ENCODE assay signal across 19 cellular contexts in the genomic region with DNA sequence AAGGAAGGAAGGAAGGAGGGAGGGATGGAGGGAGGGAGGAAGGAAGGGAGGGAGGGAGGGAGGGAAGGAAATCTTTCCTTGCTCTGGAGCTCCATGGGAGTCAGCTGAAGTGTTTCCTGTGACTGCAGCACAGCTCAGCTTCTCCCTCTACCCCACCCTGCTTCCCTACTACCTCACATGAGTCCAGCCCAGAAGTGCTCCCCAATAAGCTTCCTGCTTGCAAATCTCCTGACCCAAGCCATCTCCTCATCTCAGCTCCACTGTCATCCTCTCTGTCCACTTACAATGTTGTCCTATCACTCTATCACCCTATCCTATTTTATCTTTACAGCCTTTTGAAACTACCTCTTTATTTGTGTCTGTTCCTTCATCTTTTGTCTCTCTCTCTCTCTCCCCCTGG. TPM values are rescaled to one million over a fixed set of nuclear protein-coding genes. Genes with fewer than 3 reads are reported as not detected.
DNase-seq lines count a peak whose midpoint lies in the region; ATAC-seq and TF ChIP-seq lines count a peak whose summit lies in the region.
"Had no signal": no experiment of that assay in that cellular context is flagged by ENCODE, and none has a peak within 500 bp of the region (broad histone marks: within the 10 kb centered on the region; RNA-seq: fewer than 3 reads in every experiment).

No MANE protein-coding gene starts in this region.

- peaks cover 43% of the 10 kb centered on the region for H3K4me1 Mint-ChIP-seq in CD8-positive, alpha-beta T cell (ENCODE audit: low read depth)
- H3K4me1 Mint-ChIP-seq in T-helper 17 cell: peaks cover 29% of the 10 kb centered on the region
- H3K4me1 Mint-ChIP-seq in mesothelial cell of epicardium: peaks cover 62% of the 10 kb centered on the region

- H3K4me1 ChIP-seq in CD8-positive, alpha-beta T cell (ENCODE audit: insufficient read depth, low read length): peaks cover 35% of the 10 kb centered on the region
- H3K4me1 ChIP-seq: colonic mucosa had no signal

- H3K9me3 ChIP-seq in CD8-positive, alpha-beta T cell (ENCODE audit: low read length): no peaks in the 10 kb centered on the region
- no peaks in the 10 kb centered on the region for H3K9me3 ChIP-seq in T-helper 17 cell (ENCODE audit: control insufficient read depth, low read length, poor library complexity, severe bottlenecking)
- H3K9me3 ChIP-seq: ascending aorta, colonic mucosa had no signal

- DNase-seq in NCI-H82 (lab: John Stamatoyannopoulos, UW) (peak; percentile 35), NCI-H82 treated with DMSO at 0.1 percent for 48 hours (lab: John Stamatoyannopoulos, UW; ENCODE audit: unreplicated experiment) (no peak), T-helper 17 cell (no peak), mesothelial cell of epicardium (ENCODE audit: low spot score in 2 of 2, unreplicated experiment in 2 of 2) (no peak), COLO668 (lab: John Stamatoyannopoulos, UW; ENCODE audit: unreplicated experiment) (no peak), foreskin fibroblast (no peak)
- DNase-seq in CD8-positive, alpha-beta T cell: no peak
- DNase-seq in stimulated activated naive CD4-positive, alpha-beta T cell (lab: John Stamatoyannopoulos, UW): no peak
- DNase-seq: activated CD4-positive, CD25-positive, alpha-beta regulatory T cell treated with anti-CD3 and anti-CD28 coated beads, Interleukin-2, amount 50 U/mL, for 72 hours; colonic mucosa; KBM-7; NCI-H226; SHP77 treated with DMSO at 0.1 percent for 48 hours; stimulated activated CD4-positive, alpha-beta T cell treated with anti-CD3 and anti-CD28 coated beads, Interleukin-12 subunit alpha, Interleukin-12 subunit beta, amount 100 ng/mL, for 4 hours; stimulated activated naive B cell treated with anti-CD40 and anti-IgM and Interleukin-4, amounts not matched to agents 10 μg/mL and 1 μg/mL and 100 μg/mL, for 72 hours; T-helper 9 cell had no signal

- no peak for ATAC-seq in CD8-positive, alpha-beta T cell
- no peak for ATAC-seq in T-helper 17 cell
- ATAC-seq: stimulated activated naive B cell treated with anti-CD40 and anti-IgM and Interleukin-4, amounts not matched to agents 10 μg/mL and 1 μg/mL and 100 μg/mL, for 72 hours had no signal

- no peaks in the 10 kb centered on the region for H3K27me3 ChIP-seq in CD8-positive, alpha-beta T cell (ENCODE audit: insufficient read depth, low read length)
- H3K27me3 ChIP-seq: ascending aorta, colonic mucosa had no signal

- TF ChIP-seq CTCF in CD8-positive, alpha-beta T cell (IDR thresholded peaks at IDR 0.05): no peak
- TF ChIP-seq CTCF in mesothelial cell of epicardium (IDR thresholded peaks at IDR 0.05; ENCODE audit: unreplicated experiment) (no peak), foreskin fibroblast (IDR thresholded peaks at IDR 0.05; ENCODE audit: low read depth, low read length) (no peak)

- no peak overlapping the region for H3K4me3 ChIP-seq in CD8-positive, alpha-beta T cell (ENCODE audit: low read depth, low read length)
- H3K4me3 ChIP-seq in foreskin fibroblast (ENCODE audit: low read depth in 1 of 2, low read length in 2 of 2): no peak overlapping the region
- H3K4me3 ChIP-seq: ascending aorta, colonic mucosa had no signal

- H3K36me3 Mint-ChIP-seq in CD8-positive, alpha-beta T cell: no peaks in the 10 kb centered on the region
- H3K36me3 Mint-ChIP-seq in T-helper 17 cell (ENCODE audit: low read depth): peaks cover 5% of the 10 kb centered on the region
- no peaks in the 10 kb centered on the region for H3K36me3 Mint-ChIP-seq in mesothelial cell of epicardium
- H3K36me3 Mint-ChIP-seq: stimulated activated naive B cell treated with anti-CD40 and anti-IgM and Interleukin-4, amounts not matched to agents 10 μg/mL and 1 μg/mL and 100 μg/mL, for 72 hours had no signal

- peak overlapping the region; percentile 83 for H3K27ac Mint-ChIP-seq in CD8-positive, alpha-beta T cell
- peak overlapping the region; percentile 93 for H3K27ac Mint-ChIP-seq in T-helper 17 cell
- peak overlapping the region; percentile 90 for H3K27ac Mint-ChIP-seq in mesothelial cell of epicardium
- H3K27ac Mint-ChIP-seq: stimulated activated naive B cell treated with anti-CD40 and anti-IgM and Interleukin-4, amounts not matched to agents 10 μg/mL and 1 μg/mL and 100 μg/mL, for 72 hours had no signal

- POLR2A ChIA-PET in CD8-positive, alpha-beta T cell (lab: Charles Lee): interaction anchor here (1.1 kb wide), 1 partner anchor 16 kb away, joined by 3 read pairs; no protein-coding TSS in a partner anchor

- intact Hi-C loops in CD8-positive, alpha-beta T cell (cut with DNase I, micrococcal nuclease): loop anchor here in 1 of 2 experiments (2.0 kb wide), 1 partner anchor 50 kb away; no protein-coding TSS in a partner anchor

- no peak overlapping the region for H3K4me3 Mint-ChIP-seq in CD8-positive, alpha-beta T cell
- peak overlapping the region; percentile 81 for H3K4me3 Mint-ChIP-seq in T-helper 17 cell
- no peak overlapping the region for H3K4me3 Mint-ChIP-seq in mesothelial cell of epicardium
- H3K4me3 Mint-ChIP-seq: stimulated activated naive B cell treated with anti-CD40 and anti-IgM and Interleukin-4, amounts not matched to agents 10 μg/mL and 1 μg/mL and 100 μg/mL, for 72 hours had no signal

- H3K27ac ChIP-seq in CD8-positive, alpha-beta T cell (ENCODE audit: low read depth, low read length): peak overlapping the region; percentile 8
- H3K27ac ChIP-seq: ascending aorta, C4-2B, colonic mucosa, epithelial cell of prostate had no signal

- CTCF ChIA-PET in CD8-positive, alpha-beta T cell (lab: Charles Lee): interaction anchor here (1.4 kb wide), 1 partner anchor 30 kb away, joined by 5 read pairs; no protein-coding TSS in a partner anchor

- no peaks in the 10 kb centered on the region for H3K27me3 Mint-ChIP-seq in CD8-positive, alpha-beta T cell (ENCODE audit: low read depth)
- H3K27me3 Mint-ChIP-seq in T-helper 17 cell (no peaks in the 10 kb centered on the region), mesothelial cell of epicardium (ENCODE audit: low read depth) (no peaks in the 10 kb centered on the region)

- H3K9me3 Mint-ChIP-seq in CD8-positive, alpha-beta T cell: no peaks in the 10 kb centered on the region
- H3K9me3 Mint-ChIP-seq in mesothelial cell of epicardium: no peaks in the 10 kb centered on the region
- H3K9me3 Mint-ChIP-seq: stimulated activated naive B cell treated with anti-CD40 and anti-IgM and Interleukin-4, amounts not matched to agents 10 μg/mL and 1 μg/mL and 100 μg/mL, for 72 hours had no signal

- no peaks in the 10 kb centered on the region for H3K36me3 ChIP-seq in CD8-positive, alpha-beta T cell (ENCODE audit: insufficient read depth, low read length)
- H3K36me3 ChIP-seq: ascending aorta, colonic mucosa had no signal

RNA-seq across cellular contexts. Expression of a gene that starts 52.9 kb away (rescaled TPM):
- 10 to 100 TPM; 41.5 to 47.7 TPM for total RNA-seq in CD8-positive, alpha-beta T cell
- total RNA-seq in T-helper 17 cell (10 to 100 TPM; 64.9 to 67.4 TPM), mesothelial cell of epicardium (171 to 188 TPM (median 172 TPM) in 3 replicates)
